In genomic region chr4:75630174-75630931, GRCh38 we compare ENCODE assay signal across 8 cellular contexts. TPM values are rescaled to one million over a fixed set of nuclear protein-coding genes. Genes with fewer than 3 reads are reported as not detected.
A peak's percentile ranks its signal among the peaks of the same experiment; 100 is the strongest.
DNase-seq lines count a peak whose midpoint lies in the region; ATAC-seq and TF ChIP-seq lines count a peak whose summit lies in the region.

CDKL2 (minus strand) TSS chr4:75630528; CDS start chr4:75625988, 4,540 bp downstream.

- H3K9me3 ChIP-seq in PC-3 (ENCODE audit: low read length), result no peaks in the 10 kb centered on the region
- H3K9me3 ChIP-seq in gastroesophageal sphincter, result no peaks in the 10 kb centered on the region
- H3K9me3 ChIP-seq in neuron (ENCODE audit: low read length), result no peaks in the 10 kb centered on the region
- H3K9me3 ChIP-seq in stomach, result no peaks in the 10 kb centered on the region

- CTCF ChIA-PET in PC-3 (lab: Charles Lee), result no interaction called here

- TF ChIP-seq EP300 in gastroesophageal sphincter (IDR thresholded peaks at IDR 0.05) (no peak), stomach (IDR thresholded peaks at IDR 0.05) (no peak)

- no peak for TF ChIP-seq CTCF in PC-3 (conservative IDR thresholded peaks at IDR 0.05; ENCODE audit: low read depth, low read length)
- no peak for TF ChIP-seq CTCF in gastroesophageal sphincter (IDR thresholded peaks at IDR 0.05)
- TF ChIP-seq CTCF in stomach (IDR thresholded peaks at IDR 0.05), result no peak

- DNase-seq in AG20443 (ENCODE audit: low spot score), result peak; percentile 83
- DNase-seq in PC-3, result peak; percentile 80
- peak; percentile 70 to 89 (median 82) for DNase-seq in activated naive CD4-positive, alpha-beta T cell (lab: John Stamatoyannopoulos, UW)
- peak; percentile 93 for DNase-seq in stomach

- peak within 1 kb of the TSS; percentile 90 for H3K4me2 ChIP-seq in PC-3 (ENCODE audit: low read length)

- BruUV-seq in PC-3 (replicated peaks; lab: Mats Ljungman, UMichigan), result no TSS peak

- H3K9me2 ChIP-seq in PC-3 (replicated peaks; ENCODE audit: low read length), result no peaks in the 10 kb centered on the region

- H3K4me3 ChIP-seq in PC-3 (ENCODE audit: low read length), result peak within 1 kb of the TSS; percentile 73
- H3K4me3 ChIP-seq in gastroesophageal sphincter, result peak within 1 kb of the TSS; percentile 69 to 73
- H3K4me3 ChIP-seq in neuron (ENCODE audit: low read length), result peak within 1 kb of the TSS; percentile 55
- peak within 1 kb of the TSS; percentile 57 to 64 (median 60) for H3K4me3 ChIP-seq in stomach

- no peaks in the 10 kb centered on the region for H3F3A ChIP-seq in PC-3 (ENCODE audit: low read length, unreplicated experiment)

- 0 to 1% methylated on average over 4 to 18 of the region's 57 CpGs for WGBS in gastroesophageal sphincter (ENCODE audit: low coverage in 1 of 2), 2 donors
- 1 to 3% (median 2%) methylated on average over 32 to 57 of the region's 57 CpGs for WGBS in stomach, 5 donors

- no peak within 1 kb of the TSS for H3K27ac ChIP-seq in PC-3 (ENCODE audit: low read length)
- H3K27ac ChIP-seq in gastroesophageal sphincter, result peak within 1 kb of the TSS; percentile 8 to 80 (median 68)
- H3K27ac ChIP-seq in stomach, result peak within 1 kb of the TSS; percentile 5 to 80 (median 55)

- H2AFZ ChIP-seq in PC-3 (ENCODE audit: low read length), result peak within 1 kb of the TSS; percentile 98
- peak within 1 kb of the TSS; percentile 95 for H2AFZ ChIP-seq in neuron (ENCODE audit: low read depth, low read length)

- intact Hi-C loops in PC-3 (cut with micrococcal nuclease), result no loop called here
- intact Hi-C loops in stomach (cut with DNase I; ENCODE audit: low total_unique reads), result no loop called here

- H3K36me3 ChIP-seq in PC-3 (ENCODE audit: low read depth, low read length) (no peaks in the 10 kb centered on the region), gastroesophageal sphincter (no peaks in the 10 kb centered on the region), neuron (ENCODE audit: insufficient read depth, low read length) (no peaks in the 10 kb centered on the region), stomach (no peaks in the 10 kb centered on the region)

- H3K4me1 ChIP-seq in PC-3 (ENCODE audit: insufficient read depth, low read length), result peaks cover 3% of the 10 kb centered on the region; the same call in 1 of the 2 replicates
- H3K4me1 ChIP-seq in gastroesophageal sphincter, result peaks cover 0 to 46% (median 0%) of the 10 kb centered on the region in 3 donors
- peaks cover 8% of the 10 kb centered on the region for H3K4me1 ChIP-seq in neuron (ENCODE audit: insufficient read depth, low read length)
- peaks cover 6 to 13% (median 11%) of the 10 kb centered on the region in 4 donors for H3K4me1 ChIP-seq in stomach

- H3K27me3 ChIP-seq in PC-3 (ENCODE audit: low read length) (no peaks in the 10 kb centered on the region), gastroesophageal sphincter (no peaks in the 10 kb centered on the region), neuron (ENCODE audit: insufficient read depth, low read length) (no peaks in the 10 kb centered on the region), stomach (no peaks in the 10 kb centered on the region)

- POLR2A ChIA-PET in PC-3 (lab: Charles Lee; ENCODE audit: unreplicated experiment), result interaction anchor here (0.6 kb wide), 1 partner anchor 117 kb away, joined by 3 read pairs; no protein-coding TSS in a partner anchor

- peak; percentile 100 for ATAC-seq in GM19324 (IDR thresholded peaks at IDR 0.05; ENCODE audit: low FRiP score, unreplicated experiment)
- peak; percentile 96 for ATAC-seq in HG03457 (IDR thresholded peaks at IDR 0.05; ENCODE audit: unreplicated experiment)
- peak; percentile 89 for ATAC-seq in PC-3
- ATAC-seq in gastroesophageal sphincter, result peak; percentile 96

- peak within 1 kb of the TSS; percentile 31; the same call in 1 of the 2 replicates for H3K9ac ChIP-seq in PC-3 (ENCODE audit: low read length)

- H4K20me1 ChIP-seq in PC-3 (ENCODE audit: low read length), result no peaks in the 10 kb centered on the region

- TF ChIP-seq POLR2A in gastroesophageal sphincter (IDR thresholded peaks at IDR 0.05) (peak in 1 of 2 donors; percentile 23), stomach (IDR thresholded peaks at IDR 0.05) (no peak)

- no peaks in the 10 kb centered on the region for H3K79me2 ChIP-seq in PC-3 (ENCODE audit: low read length)

RNA-seq across cellular contexts. Expression of gene CDKL2, which starts in this region (rescaled TPM):
- total RNA-seq in PC-3 (2014; rRNA removed) (0.55 and 0.69 TPM in 2 replicates), gastroesophageal sphincter (1 to 10 TPM; 3.9 to 8.1 (median 6.0) TPM), stomach (10 to 100 TPM in 1 of 5 donors, 1 to 10 TPM in 1, under 1 TPM in 1, not detected in 2; 0.58 to 11.6 (median 1.5) TPM)
- under 1 TPM; 0.19 to 0.46 (median 0.25) TPM for polyA plus RNA-seq in stomach

Comparison
In these comparisons a context has a peak if more than half of its experiments do, and no peak if none do; other contexts are left out.
1. Peak in DNase-seq, ATAC-seq, H3K4me3 ChIP-seq, H3K9ac ChIP-seq and H3K4me2 ChIP-seq in PC-3; RNA of the gene not detected or under 1 TPM.